In genomic region chr16:68246121-68246520, GRCh38 we compare ENCODE assay signal across 8 cellular contexts.
A peak's percentile ranks its signal among the peaks of the same experiment; 100 is the strongest.
DNase-seq lines count a peak whose midpoint lies in the region; ATAC-seq and TF ChIP-seq lines count a peak whose summit lies in the region.

No MANE protein-coding gene starts in this region.

- H4K20me1 ChIP-seq in BLaER1: peaks cover 12% of the 10 kb centered on the region
- no peaks in the 10 kb centered on the region for H4K20me1 ChIP-seq in Loucy (ENCODE audit: insufficient read depth, low read length, poor library complexity, severe bottlenecking)

- H3K27me3 ChIP-seq in BLaER1 (no peaks in the 10 kb centered on the region), Loucy (ENCODE audit: insufficient read depth, low read length, poor library complexity, severe bottlenecking) (no peaks in the 10 kb centered on the region)

- H3K4me1 ChIP-seq in BLaER1 (peaks cover 64% of the 10 kb centered on the region), Loucy (ENCODE audit: insufficient read depth, low read length, poor library complexity, severe bottlenecking) (peaks cover 22% of the 10 kb centered on the region)

- H3K27ac ChIP-seq in BLaER1: peak overlapping the region; percentile 59; the same call in 1 of the 2 replicates

- H3K79me2 ChIP-seq in Loucy (ENCODE audit: insufficient read depth, low read length): peaks cover 10% of the 10 kb centered on the region; the same call in 1 of the 2 replicates

- H3K27me3 Mint-ChIP-seq in dendritic cell treated with granulocyte-macrophage colony-stimulating factor and Interleukin-4, amounts not matched to agents 40 ng/mL and 50 ng/mL, for 4 days: no peaks in the 10 kb centered on the region
- H3K27me3 Mint-ChIP-seq in nephron (ENCODE audit: low read depth): no peaks in the 10 kb centered on the region

- ATAC-seq in HG02973 (IDR thresholded peaks at IDR 0.05; ENCODE audit: unreplicated experiment): no peak

- peak overlapping the region; percentile 95 for H3K4me3 Mint-ChIP-seq in dendritic cell treated with granulocyte-macrophage colony-stimulating factor and Interleukin-4, amounts not matched to agents 40 ng/mL and 50 ng/mL, for 4 days
- H3K4me3 Mint-ChIP-seq in nephron: peak overlapping the region; percentile 95 to 98 (median 98)

- TF ChIP-seq CTCF in Loucy (conservative IDR thresholded peaks at IDR 0.05; ENCODE audit: low read length) (no peak), nephron (IDR thresholded peaks at IDR 0.05; ENCODE audit: unreplicated experiment in 3 of 3) (no peak)

- H3K4me3 ChIP-seq in BLaER1 (peak overlapping the region; percentile 91), Loucy (ENCODE audit: low read length, poor library complexity, severe bottlenecking) (peak overlapping the region; percentile 83)

- H3K9me3 ChIP-seq in BLaER1 (no peaks in the 10 kb centered on the region), Loucy (ENCODE audit: insufficient read depth, low read depth, low read length) (no peaks in the 10 kb centered on the region)

- peaks cover 64% of the 10 kb centered on the region for H3K4me1 Mint-ChIP-seq in dendritic cell treated with granulocyte-macrophage colony-stimulating factor and Interleukin-4, amounts not matched to agents 40 ng/mL and 50 ng/mL, for 4 days (ENCODE audit: low read depth)
- H3K4me1 Mint-ChIP-seq in nephron: peaks cover 16% of the 10 kb centered on the region

- H3K9me2 ChIP-seq in Loucy (replicated peaks; ENCODE audit: low read depth, low read length): no peaks in the 10 kb centered on the region

- H3K9ac ChIP-seq in BLaER1: peak overlapping the region; percentile 76
- H3K9ac ChIP-seq in Loucy (ENCODE audit: low read depth, low read length, poor library complexity, severe bottlenecking): peak overlapping the region; percentile 76

- H3F3A ChIP-seq in Loucy (ENCODE audit: low read depth): no peaks in the 10 kb centered on the region

- peak overlapping the region; percentile 88 for H3K27ac Mint-ChIP-seq in dendritic cell treated with granulocyte-macrophage colony-stimulating factor and Interleukin-4, amounts not matched to agents 40 ng/mL and 50 ng/mL, for 4 days
- H3K27ac Mint-ChIP-seq in nephron: no peak overlapping the region

- H3K36me3 Mint-ChIP-seq in dendritic cell treated with granulocyte-macrophage colony-stimulating factor and Interleukin-4, amounts not matched to agents 40 ng/mL and 50 ng/mL, for 4 days (ENCODE audit: low read depth): peaks cover 44% of the 10 kb centered on the region
- H3K36me3 Mint-ChIP-seq in nephron (ENCODE audit: low read depth): peaks cover 5% of the 10 kb centered on the region

- intact Hi-C loops in dendritic cell treated with granulocyte-macrophage colony-stimulating factor and Interleukin-4, amounts not matched to agents 40 ng/mL and 50 ng/mL, for 4 days (cut with micrococcal nuclease): loop anchor here (5.0 kb wide), 1 partner anchor 66 kb away; the partner anchor contains the start of genes PRMT7 and SLC7A6OS

- peak overlapping the region; percentile 100 for H3K4me2 ChIP-seq in BLaER1
- H3K4me2 ChIP-seq in Loucy (ENCODE audit: low read depth, low read length, poor library complexity, severe bottlenecking): peak overlapping the region; percentile 98

- H3K36me3 ChIP-seq in BLaER1 (peaks cover 24% of the 10 kb centered on the region), Loucy (ENCODE audit: insufficient read depth, low read length) (no peaks in the 10 kb centered on the region)

- no peaks in the 10 kb centered on the region for H3K9me3 Mint-ChIP-seq in dendritic cell treated with granulocyte-macrophage colony-stimulating factor and Interleukin-4, amounts not matched to agents 40 ng/mL and 50 ng/mL, for 4 days
- no peaks in the 10 kb centered on the region for H3K9me3 Mint-ChIP-seq in nephron

- H2AFZ ChIP-seq in Loucy (ENCODE audit: low read length): no peak overlapping the region

- DNase-seq in NOMO-1 treated with dmso at 0.1 percent for 144 hours (lab: John Stamatoyannopoulos, UW; ENCODE audit: unreplicated experiment) (no peak), NCI-H526 (lab: John Stamatoyannopoulos, UW) (no peak), CD1c-positive myeloid dendritic cell (ENCODE audit: extremely low spot score) (no peak)
